9 cellular contexts compared by ENCODE assay signal in genomic region chr22:20859615-20860014, GRCh38. TPM values are rescaled to one million over a fixed set of nuclear protein-coding genes. Genes with fewer than 3 reads are reported as not detected.
A peak's percentile ranks its signal among the peaks of the same experiment; 100 is the strongest.
DNase-seq lines count a peak whose midpoint lies in the region; ATAC-seq and TF ChIP-seq lines count a peak whose summit lies in the region.
"Had no signal": no experiment of that assay in that cellular context is flagged by ENCODE, and none has a peak within 500 bp of the region (broad histone marks: within the 10 kb centered on the region; RNA-seq: fewer than 3 reads in every experiment).

No MANE protein-coding gene starts in this region.

- peaks cover 13 to 65% (median 30%) of the 10 kb centered on the region in 9 donors for H3K4me1 ChIP-seq in heart right ventricle
- peaks cover 24% of the 10 kb centered on the region for H3K4me1 ChIP-seq in body of pancreas
- H3K4me1 ChIP-seq in mesodermal cell (ENCODE audit: control insufficient read depth, insufficient read depth, low read length, poor library complexity, severe bottlenecking): peaks cover 13% of the 10 kb centered on the region
- H3K4me1 ChIP-seq in vagina: peaks cover 80% of the 10 kb centered on the region

- TF ChIP-seq POLR2A in body of pancreas (IDR thresholded peaks at IDR 0.05) (no peak), vagina (IDR thresholded peaks at IDR 0.05) (no peak)

- 42 to 43% methylated on average over 8 of the region's 8 CpGs for WGBS in heart right ventricle, 2 donors
- 15 to 32% methylated on average over 8 of the region's 8 CpGs for WGBS in body of pancreas, 2 donors
- 74 to 79% methylated on average over 6 to 8 of the region's 8 CpGs for WGBS in mesodermal cell (ENCODE audit: insufficient coverage in 2 of 2), 2 experiments

- no peak for ATAC-seq in heart right ventricle
- ATAC-seq in left cardiac atrium: no peak
- no peak for ATAC-seq in body of pancreas
- ATAC-seq in left lobe of liver: no peak
- no peak for ATAC-seq in HG03520 (IDR thresholded peaks at IDR 0.05; ENCODE audit: unreplicated experiment)

- no peak for DNase-seq in heart right ventricle
- no peak for DNase-seq in left cardiac atrium
- DNase-seq in body of pancreas: no peak
- no peak for DNase-seq in vagina (ENCODE audit: extremely low spot score in 2 of 2)
- DNase-seq in SK-N-DZ (ENCODE audit: low spot score): no peak
- no peak for DNase-seq in left lobe of liver (ENCODE audit: low spot score)
- DNase-seq: OCI-M1 had no signal

- H3K9me3 ChIP-seq in heart right ventricle (no peaks in the 10 kb centered on the region), body of pancreas (no peaks in the 10 kb centered on the region), mesodermal cell (ENCODE audit: control insufficient read depth, low read length) (no peaks in the 10 kb centered on the region), vagina (no peaks in the 10 kb centered on the region)

- H3K36me3 ChIP-seq in heart right ventricle (peaks cover 0 to 31% (median 0%) of the 10 kb centered on the region in 9 donors), body of pancreas (replicated peaks in 1 of 2; ENCODE audit: insufficient read depth in 1 of 2, low read depth in 2 of 2) (no peaks in the 10 kb centered on the region), mesodermal cell (ENCODE audit: control insufficient read depth, insufficient read depth, low read length) (peaks cover 22% of the 10 kb centered on the region), vagina (no peaks in the 10 kb centered on the region)

- H3K27me3 ChIP-seq in heart right ventricle (no peaks in the 10 kb centered on the region), body of pancreas (no peaks in the 10 kb centered on the region), vagina (no peaks in the 10 kb centered on the region)

- peak overlapping the region; percentile 69 to 98 (median 87) for H3K4me3 ChIP-seq in heart right ventricle
- H3K4me3 ChIP-seq in body of pancreas: peak overlapping the region; percentile 57 to 68
- peak overlapping the region; percentile 71 for H3K4me3 ChIP-seq in mesodermal cell (ENCODE audit: extremely low read depth, insufficient read depth, low read length, poor library complexity, severe bottlenecking)
- peak overlapping the region; percentile 72 to 79 for H3K4me3 ChIP-seq in vagina

- TF ChIP-seq CTCF in heart right ventricle (IDR thresholded peaks at IDR 0.05) (no peak), body of pancreas (IDR thresholded peaks at IDR 0.05) (no peak), vagina (IDR thresholded peaks at IDR 0.05) (no peak)

- intact Hi-C loops in heart right ventricle (cut with DNase I) (loop anchor here in 5 of 10 donors (2.0 to 10.0 kb wide), 4 partner anchors 55 to 75 kb away; partner anchors contain the start of gene CRKL (in 3 of the 5)), left cardiac atrium (cut with DNase I) (loop anchor here in 1 of 2 donors (10.0 kb wide), 1 partner anchor 65 kb away; no protein-coding TSS in a partner anchor), body of pancreas (cut with DNase I) (no loop called here), vagina (cut with DNase I) (loop anchor here (5.0 kb wide), 1 partner anchor 58 kb away; the partner anchor contains the start of gene CRKL)

- H3K27ac ChIP-seq in heart right ventricle: peak overlapping the region in 8 of 10 donors; percentile 74 to 95 (median 92)
- peak overlapping the region in 3 of 4 donors; percentile 65 to 93 (median 91) for H3K27ac ChIP-seq in body of pancreas
- H3K27ac ChIP-seq in mesodermal cell (ENCODE audit: low read depth, low read length, severe bottlenecking): no peak overlapping the region
- H3K27ac ChIP-seq in vagina: peak overlapping the region; percentile 75

RNA-seq across cellular contexts. Expression of gene SNAP29, which starts 0.8 kb away (rescaled TPM):
- total RNA-seq in heart right ventricle (10 to 100 TPM; 20.6 to 43.6 (median 26.8) TPM), left cardiac atrium (10 to 100 TPM; 25.4 to 27.9 TPM), body of pancreas (1 to 10 TPM; 7.6 to 9.6 TPM), vagina (18.9 TPM), left lobe of liver (24.6 TPM)
- 10 to 100 TPM in 1 of 2 donors, 1 to 10 TPM in 1; 9.9 to 22.2 TPM for polyA plus RNA-seq in heart right ventricle
- 26.8 TPM for polyA plus RNA-seq in mesodermal cell (2013, experiment 1 of 2)
- 26.4 TPM for polyA plus RNA-seq in mesodermal cell (2013, experiment 2 of 2)
- 9.4 and 10.3 TPM in 2 replicates for polyA plus RNA-seq in SK-N-DZ (2014; cell fraction: cytosol; rRNA removed)
- 6.2 and 6.6 TPM in 2 replicates for polyA plus RNA-seq in SK-N-DZ (2014; cell fraction: nucleus; rRNA removed)

RNA-seq across cellular contexts. Expression of gene PI4KA, which starts 1.0 kb away (rescaled TPM):
- total RNA-seq in heart right ventricle (10 to 100 TPM; 34.8 to 55.2 (median 40.8) TPM), left cardiac atrium (10 to 100 TPM; 52.6 to 57.5 TPM), body of pancreas (10 to 100 TPM; 42.5 to 47.2 TPM), vagina (135 TPM), left lobe of liver (40.4 TPM)
- polyA plus RNA-seq in heart right ventricle: 10 to 100 TPM; 32.3 to 39.3 TPM
- 36.7 TPM for polyA plus RNA-seq in mesodermal cell (2013, experiment 1 of 2)
- polyA plus RNA-seq in mesodermal cell (2013, experiment 2 of 2): 36.6 TPM
- polyA plus RNA-seq in SK-N-DZ (2014; cell fraction: cytosol; rRNA removed): 30.7 and 35.9 TPM in 2 replicates
- polyA plus RNA-seq in SK-N-DZ (2014; cell fraction: nucleus; rRNA removed): 80.8 and 155 TPM in 2 replicates

RNA-seq across cellular contexts. Expression of gene CRKL, which starts 57.6 kb away (rescaled TPM):
- 10 to 100 TPM; 43.3 to 76.9 (median 56.5) TPM for total RNA-seq in heart right ventricle
- 10 to 100 TPM; 19.2 to 33.7 TPM for polyA plus RNA-seq in heart right ventricle
- 10 to 100 TPM; 48.7 to 50.2 TPM for total RNA-seq in left cardiac atrium
- total RNA-seq in body of pancreas: 10 to 100 TPM; 18.2 to 25.4 TPM
- polyA plus RNA-seq in mesodermal cell (2013, experiment 1 of 2): 36.1 TPM
- polyA plus RNA-seq in mesodermal cell (2013, experiment 2 of 2): 32.3 TPM
- 37.6 TPM for total RNA-seq in vagina
- polyA plus RNA-seq in SK-N-DZ (2014; cell fraction: cytosol; rRNA removed): 72.7 and 81.3 TPM in 2 replicates
- 33.4 and 40.2 TPM in 2 replicates for polyA plus RNA-seq in SK-N-DZ (2014; cell fraction: nucleus; rRNA removed)
- total RNA-seq in left lobe of liver: 41.4 TPM
